In the genomic region with DNA sequence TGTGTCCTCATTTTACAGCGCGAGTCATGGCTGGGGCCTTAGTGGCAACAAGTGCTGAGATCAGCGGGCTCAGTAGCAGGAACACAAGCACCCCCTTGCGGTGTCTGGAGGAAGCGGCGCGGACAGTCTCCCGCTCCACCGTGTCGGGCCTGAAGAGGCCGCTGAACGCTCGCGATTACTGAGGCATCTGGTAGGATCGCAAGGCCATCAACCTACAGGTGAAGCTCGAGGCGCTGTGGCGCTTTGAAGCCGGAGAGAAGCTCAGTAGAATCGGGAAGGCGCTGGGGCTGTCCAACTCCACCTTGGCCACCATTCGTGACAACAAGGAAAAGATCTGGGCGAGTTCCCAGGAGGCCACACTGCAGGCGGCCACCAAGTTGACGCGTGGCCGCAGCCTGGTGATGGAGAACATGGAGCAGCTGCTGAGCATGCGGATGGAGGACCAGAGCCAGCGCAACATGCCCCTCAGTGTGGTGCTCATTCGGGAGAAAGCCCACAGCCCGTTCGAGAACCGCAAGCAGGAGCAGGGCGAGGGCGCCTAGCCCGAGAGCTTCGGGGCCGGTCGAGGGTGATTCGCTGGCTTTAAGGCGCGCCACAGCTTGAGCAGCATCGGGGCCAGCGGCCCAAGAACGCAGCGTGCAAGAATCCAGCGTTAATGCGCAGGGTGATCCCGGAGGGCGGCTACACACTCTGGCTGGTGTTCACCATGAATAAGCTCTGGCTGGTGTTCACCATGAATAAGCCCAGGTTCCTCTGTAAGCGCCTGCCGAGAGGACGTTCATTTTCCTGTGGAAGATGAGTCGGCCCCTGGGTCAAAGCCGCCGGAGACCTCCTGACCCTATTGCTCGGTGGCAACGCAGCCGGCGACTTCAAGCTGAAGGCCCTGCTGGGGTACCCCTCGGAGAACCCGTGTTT, we compare ENCODE assay signal across 1 cellular context.
TF ChIP-seq lines count a peak whose summit lies in the region.

No MANE protein-coding gene starts in this region.

TF ChIP-seq in GM12878, 131 proteins besides CTCF, POLR2A, EP300 and RAD21:
- TF ChIP-seq BACH1 (IDR thresholded peaks at IDR 0.05; ENCODE audit: borderline replicate concordance) (peak; percentile 24; the same call in 1 of the 2 replicates), ZNF207 (IDR thresholded peaks at IDR 0.05; ENCODE audit: borderline replicate concordance) (no peak), CHD1 (IDR thresholded peaks at IDR 0.05; ENCODE audit: low read depth, low read length) (no peak), STAT3 (IDR thresholded peaks at IDR 0.05; ENCODE audit: low read depth, low read length) (no peak), ATF7 (IDR thresholded peaks at IDR 0.05; ENCODE audit: low read depth) (no peak), ZSCAN29 (IDR thresholded peaks at IDR 0.05) (no peak), SMC3 (IDR thresholded peaks at IDR 0.05; ENCODE audit: borderline replicate concordance, low read length) (peak; percentile 75), BHLHE40 (IDR thresholded peaks at IDR 0.05; ENCODE audit: borderline replicate concordance in 1 of 2, low read depth in 2 of 2, low read length in 1 of 2) (no peak), JUND (IDR thresholded peaks at IDR 0.05; ENCODE audit: low read depth, low read length) (no peak), CREB1 (IDR thresholded peaks at IDR 0.05; ENCODE audit: low read depth) (no peak), ZZZ3 (IDR thresholded peaks at IDR 0.05; ENCODE audit: control insufficient read depth, insufficient read length, low read depth) (no peak), MEF2B (IDR thresholded peaks at IDR 0.05; ENCODE audit: partially characterized antibody, poor library complexity, severe bottlenecking) (no peak), ETV6 (conservative IDR thresholded peaks at IDR 0.05 in 1 of 2, IDR thresholded peaks at IDR 0.05 in 1 of 2; ENCODE audit: borderline replicate concordance in 1 of 2, low read depth in 1 of 2) (no peak), LARP7 (IDR thresholded peaks at IDR 0.05) (no peak), YY1 (IDR thresholded peaks at IDR 0.05; ENCODE audit: low read depth, low read length) (no peak), MEF2A (IDR thresholded peaks at IDR 0.05; ENCODE audit: insufficient read depth, low read depth, low read length) (no peak), USF1 (IDR thresholded peaks at IDR 0.05; ENCODE audit: borderline replicate concordance, extremely low read length, insufficient read depth, low read depth, low read length) (no peak), NFXL1 (IDR thresholded peaks at IDR 0.05; ENCODE audit: borderline replicate concordance) (no peak), EED (IDR thresholded peaks at IDR 0.05; ENCODE audit: low read depth) (no peak), PML (IDR thresholded peaks at IDR 0.05; ENCODE audit: low read length) (no peak)
- TF ChIP-seq, protein P1, sequence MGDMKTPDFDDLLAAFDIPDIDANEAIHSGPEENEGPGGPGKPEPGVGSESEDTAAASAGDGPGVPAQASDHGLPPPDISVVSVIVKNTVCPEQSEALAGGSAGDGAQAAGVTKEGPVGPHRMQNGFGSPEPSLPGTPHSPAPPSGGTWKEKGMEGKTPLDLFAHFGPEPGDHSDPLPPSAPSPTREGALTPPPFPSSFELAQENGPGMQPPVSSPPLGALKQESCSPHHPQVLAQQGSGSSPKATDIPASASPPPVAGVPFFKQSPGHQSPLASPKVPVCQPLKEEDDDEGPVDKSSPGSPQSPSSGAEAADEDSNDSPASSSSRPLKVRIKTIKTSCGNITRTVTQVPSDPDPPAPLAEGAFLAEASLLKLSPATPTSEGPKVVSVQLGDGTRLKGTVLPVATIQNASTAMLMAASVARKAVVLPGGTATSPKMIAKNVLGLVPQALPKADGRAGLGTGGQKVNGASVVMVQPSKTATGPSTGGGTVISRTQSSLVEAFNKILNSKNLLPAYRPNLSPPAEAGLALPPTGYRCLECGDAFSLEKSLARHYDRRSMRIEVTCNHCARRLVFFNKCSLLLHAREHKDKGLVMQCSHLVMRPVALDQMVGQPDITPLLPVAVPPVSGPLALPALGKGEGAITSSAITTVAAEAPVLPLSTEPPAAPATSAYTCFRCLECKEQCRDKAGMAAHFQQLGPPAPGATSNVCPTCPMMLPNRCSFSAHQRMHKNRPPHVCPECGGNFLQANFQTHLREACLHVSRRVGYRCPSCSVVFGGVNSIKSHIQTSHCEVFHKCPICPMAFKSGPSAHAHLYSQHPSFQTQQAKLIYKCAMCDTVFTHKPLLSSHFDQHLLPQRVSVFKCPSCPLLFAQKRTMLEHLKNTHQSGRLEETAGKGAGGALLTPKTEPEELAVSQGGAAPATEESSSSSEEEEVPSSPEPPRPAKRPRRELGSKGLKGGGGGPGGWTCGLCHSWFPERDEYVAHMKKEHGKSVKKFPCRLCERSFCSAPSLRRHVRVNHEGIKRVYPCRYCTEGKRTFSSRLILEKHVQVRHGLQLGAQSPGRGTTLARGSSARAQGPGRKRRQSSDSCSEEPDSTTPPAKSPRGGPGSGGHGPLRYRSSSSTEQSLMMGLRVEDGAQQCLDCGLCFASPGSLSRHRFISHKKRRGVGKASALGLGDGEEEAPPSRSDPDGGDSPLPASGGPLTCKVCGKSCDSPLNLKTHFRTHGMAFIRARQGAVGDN (IDR thresholded peaks at IDR 0.05): no peak; the same call in 1 of the 2 replicates
- TF ChIP-seq, protein P2, sequence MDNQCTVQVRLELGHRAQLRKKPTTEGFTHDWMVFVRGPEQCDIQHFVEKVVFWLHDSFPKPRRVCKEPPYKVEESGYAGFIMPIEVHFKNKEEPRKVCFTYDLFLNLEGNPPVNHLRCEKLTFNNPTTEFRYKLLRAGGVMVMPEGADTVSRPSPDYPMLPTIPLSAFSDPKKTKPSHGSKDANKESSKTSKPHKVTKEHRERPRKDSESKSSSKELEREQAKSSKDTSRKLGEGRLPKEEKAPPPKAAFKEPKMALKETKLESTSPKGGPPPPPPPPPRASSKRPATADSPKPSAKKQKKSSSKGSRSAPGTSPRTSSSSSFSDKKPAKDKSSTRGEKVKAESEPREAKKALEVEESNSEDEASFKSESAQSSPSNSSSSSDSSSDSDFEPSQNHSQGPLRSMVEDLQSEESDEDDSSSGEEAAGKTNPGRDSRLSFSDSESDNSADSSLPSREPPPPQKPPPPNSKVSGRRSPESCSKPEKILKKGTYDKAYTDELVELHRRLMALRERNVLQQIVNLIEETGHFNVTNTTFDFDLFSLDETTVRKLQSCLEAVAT (IDR thresholded peaks at IDR 0.05): peak; percentile 46; the same call in 1 of the 2 replicates
- TF ChIP-seq, protein P3, sequence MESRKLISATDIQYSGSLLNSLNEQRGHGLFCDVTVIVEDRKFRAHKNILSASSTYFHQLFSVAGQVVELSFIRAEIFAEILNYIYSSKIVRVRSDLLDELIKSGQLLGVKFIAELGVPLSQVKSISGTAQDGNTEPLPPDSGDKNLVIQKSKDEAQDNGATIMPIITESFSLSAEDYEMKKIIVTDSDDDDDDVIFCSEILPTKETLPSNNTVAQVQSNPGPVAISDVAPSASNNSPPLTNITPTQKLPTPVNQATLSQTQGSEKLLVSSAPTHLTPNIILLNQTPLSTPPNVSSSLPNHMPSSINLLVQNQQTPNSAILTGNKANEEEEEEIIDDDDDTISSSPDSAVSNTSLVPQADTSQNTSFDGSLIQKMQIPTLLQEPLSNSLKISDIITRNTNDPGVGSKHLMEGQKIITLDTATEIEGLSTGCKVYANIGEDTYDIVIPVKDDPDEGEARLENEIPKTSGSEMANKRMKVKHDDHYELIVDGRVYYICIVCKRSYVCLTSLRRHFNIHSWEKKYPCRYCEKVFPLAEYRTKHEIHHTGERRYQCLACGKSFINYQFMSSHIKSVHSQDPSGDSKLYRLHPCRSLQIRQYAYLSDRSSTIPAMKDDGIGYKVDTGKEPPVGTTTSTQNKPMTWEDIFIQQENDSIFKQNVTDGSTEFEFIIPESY (IDR thresholded peaks at IDR 0.05): peak; percentile 94
- TF ChIP-seq, protein P4, sequence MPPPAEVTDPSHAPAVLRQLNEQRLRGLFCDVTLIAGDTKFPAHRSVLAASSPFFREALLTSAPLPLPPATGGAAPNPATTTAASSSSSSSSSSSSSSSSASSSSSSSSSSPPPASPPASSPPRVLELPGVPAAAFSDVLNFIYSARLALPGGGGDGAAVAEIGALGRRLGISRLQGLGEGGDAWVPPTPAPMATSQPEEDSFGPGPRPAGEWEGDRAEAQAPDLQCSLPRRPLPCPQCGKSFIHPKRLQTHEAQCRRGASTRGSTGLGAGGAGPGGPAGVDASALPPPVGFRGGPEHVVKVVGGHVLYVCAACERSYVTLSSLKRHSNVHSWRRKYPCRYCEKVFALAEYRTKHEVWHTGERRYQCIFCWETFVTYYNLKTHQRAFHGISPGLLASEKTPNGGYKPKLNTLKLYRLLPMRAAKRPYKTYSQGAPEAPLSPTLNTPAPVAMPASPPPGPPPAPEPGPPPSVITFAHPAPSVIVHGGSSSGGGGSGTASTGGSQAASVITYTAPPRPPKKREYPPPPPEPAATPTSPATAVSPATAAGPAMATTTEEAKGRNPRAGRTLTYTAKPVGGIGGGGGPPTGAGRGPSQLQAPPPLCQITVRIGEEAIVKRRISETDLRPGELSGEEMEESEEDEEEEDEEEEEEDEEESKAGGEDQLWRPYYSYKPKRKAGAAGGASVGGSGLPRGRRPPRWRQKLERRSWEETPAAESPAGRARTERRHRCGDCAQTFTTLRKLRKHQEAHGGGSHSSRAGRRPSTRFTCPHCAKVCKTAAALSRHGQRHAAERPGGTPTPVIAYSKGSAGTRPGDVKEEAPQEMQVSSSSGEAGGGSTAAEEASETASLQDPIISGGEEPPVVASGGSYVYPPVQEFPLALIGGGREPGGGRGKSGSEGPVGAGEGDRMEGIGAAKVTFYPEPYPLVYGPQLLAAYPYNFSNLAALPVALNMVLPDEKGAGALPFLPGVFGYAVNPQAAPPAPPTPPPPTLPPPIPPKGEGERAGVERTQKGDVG (CRISPR knock-in tag; IDR thresholded peaks at IDR 0.05): no peak
- TF ChIP-seq, protein P5, sequence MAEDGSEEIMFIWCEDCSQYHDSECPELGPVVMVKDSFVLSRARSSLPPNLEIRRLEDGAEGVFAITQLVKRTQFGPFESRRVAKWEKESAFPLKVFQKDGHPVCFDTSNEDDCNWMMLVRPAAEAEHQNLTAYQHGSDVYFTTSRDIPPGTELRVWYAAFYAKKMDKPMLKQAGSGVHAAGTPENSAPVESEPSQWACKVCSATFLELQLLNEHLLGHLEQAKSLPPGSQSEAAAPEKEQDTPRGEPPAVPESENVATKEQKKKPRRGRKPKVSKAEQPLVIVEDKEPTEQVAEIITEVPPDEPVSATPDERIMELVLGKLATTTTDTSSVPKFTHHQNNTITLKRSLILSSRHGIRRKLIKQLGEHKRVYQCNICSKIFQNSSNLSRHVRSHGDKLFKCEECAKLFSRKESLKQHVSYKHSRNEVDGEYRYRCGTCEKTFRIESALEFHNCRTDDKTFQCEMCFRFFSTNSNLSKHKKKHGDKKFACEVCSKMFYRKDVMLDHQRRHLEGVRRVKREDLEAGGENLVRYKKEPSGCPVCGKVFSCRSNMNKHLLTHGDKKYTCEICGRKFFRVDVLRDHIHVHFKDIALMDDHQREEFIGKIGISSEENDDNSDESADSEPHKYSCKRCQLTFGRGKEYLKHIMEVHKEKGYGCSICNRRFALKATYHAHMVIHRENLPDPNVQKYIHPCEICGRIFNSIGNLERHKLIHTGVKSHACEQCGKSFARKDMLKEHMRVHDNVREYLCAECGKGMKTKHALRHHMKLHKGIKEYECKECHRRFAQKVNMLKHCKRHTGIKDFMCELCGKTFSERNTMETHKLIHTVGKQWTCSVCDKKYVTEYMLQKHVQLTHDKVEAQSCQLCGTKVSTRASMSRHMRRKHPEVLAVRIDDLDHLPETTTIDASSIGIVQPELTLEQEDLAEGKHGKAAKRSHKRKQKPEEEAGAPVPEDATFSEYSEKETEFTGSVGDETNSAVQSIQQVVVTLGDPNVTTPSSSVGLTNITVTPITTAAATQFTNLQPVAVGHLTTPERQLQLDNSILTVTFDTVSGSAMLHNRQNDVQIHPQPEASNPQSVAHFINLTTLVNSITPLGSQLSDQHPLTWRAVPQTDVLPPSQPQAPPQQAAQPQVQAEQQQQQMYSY (CRISPR knock-in tag; IDR thresholded peaks at IDR 0.05): no peak
